Comparison of ENCODE assay signal across 8 cellular contexts in genomic region chr10:102643346-102644065, GRCh38. TPM values are rescaled to one million over a fixed set of nuclear protein-coding genes. Genes with fewer than 3 reads are reported as not detected.
A peak's percentile ranks its signal among the peaks of the same experiment; 100 is the strongest.
DNase-seq lines count a peak whose midpoint lies in the region; ATAC-seq and TF ChIP-seq lines count a peak whose summit lies in the region.

No MANE protein-coding gene starts in this region.

- H3K4me1 ChIP-seq in ascending aorta (peaks cover 15 to 22% of the 10 kb centered on the region in 2 donors), right atrium auricular region (peaks cover 0 to 33% of the 10 kb centered on the region in 2 donors)

- no peak for ATAC-seq in HG02763 (IDR thresholded peaks at IDR 0.05; ENCODE audit: unreplicated experiment)
- ATAC-seq in GM19324 (IDR thresholded peaks at IDR 0.05; ENCODE audit: low FRiP score, unreplicated experiment): no peak

- intact Hi-C loops in ascending aorta (cut with DNase I): loop anchor here (1.0 to 10.0 kb wide), 4 partner anchors 41 to 1639 kb away; partner anchors contain the start of gene ACTR1A

- H3K9me3 ChIP-seq in ascending aorta (no peaks in the 10 kb centered on the region), right atrium auricular region (no peaks in the 10 kb centered on the region)

- H3K27ac ChIP-seq in ascending aorta: peak overlapping the region; percentile 98
- H3K27ac ChIP-seq in right atrium auricular region: peak overlapping the region; percentile 98 to 100

- no peak for TF ChIP-seq RAD21 in Ishikawa (IDR thresholded peaks at IDR 0.05; ENCODE audit: low read depth)

- TF ChIP-seq CTCF in ascending aorta (IDR thresholded peaks at IDR 0.05) (no peak), right atrium auricular region (IDR thresholded peaks at IDR 0.05) (no peak)

- peak overlapping the region; percentile 97 for H3K4me3 ChIP-seq in ascending aorta
- peak overlapping the region; percentile 88 to 95 for H3K4me3 ChIP-seq in right atrium auricular region

- H3K27me3 ChIP-seq in ascending aorta: no peaks in the 10 kb centered on the region
- no peaks in the 10 kb centered on the region for H3K27me3 ChIP-seq in right atrium auricular region

- in situ Hi-C loops in SK-MEL-5 (cut with HindIII; ENCODE audit: low pct_unique_long_range_greater_than_20kb, low sequenced_read_pairs): no loop called here

- DNase-seq in EL (peak; percentile 77), SK-MEL-5 (ENCODE audit: low read depth, low spot score) (peak; percentile 58), ascending aorta (ENCODE audit: low spot score in 2 of 2) (peak in 1 of 2 donors; percentile 85), right atrium auricular region (ENCODE audit: low spot score) (no peak), pons (ENCODE audit: low spot score) (peak; percentile 86)

- H3K36me3 ChIP-seq in ascending aorta (no peaks in the 10 kb centered on the region), right atrium auricular region (no peaks in the 10 kb centered on the region)

- TF ChIP-seq EP300 in Ishikawa (IDR thresholded peaks at IDR 0.05; ENCODE audit: borderline replicate concordance): 0 out of 2 replicates have a peak, but pooled peaks have one; percentile 5

TF ChIP-seq in Ishikawa, 13 proteins besides CTCF, POLR2A, EP300 and RAD21:
- TF ChIP-seq ZBTB7A (IDR thresholded peaks at IDR 0.05; ENCODE audit: low read depth) (peak; percentile 88), YY1 (IDR thresholded peaks at IDR 0.05; ENCODE audit: low read depth) (peak; percentile 60), NFIC (IDR thresholded peaks at IDR 0.05) (no peak), EGR1 (IDR thresholded peaks at IDR 0.05) (no peak; the same call in 1 of the 2 replicates), TCF12 (IDR thresholded peaks at IDR 0.05; ENCODE audit: low read depth) (peak; percentile 6; the same call in 1 of the 2 replicates), TAF1 (IDR thresholded peaks at IDR 0.05; ENCODE audit: low read depth) (peak; percentile 17; the same call in 1 of the 2 replicates)
TF ChIP-seq in Ishikawa: peak in this region for 4.

RNA-seq across cellular contexts. Expression of gene TRIM8, which starts 0.8 kb away (rescaled TPM):
- total RNA-seq in SK-MEL-5 (2014; rRNA removed; shearing (Covaris generic)): 11.7 and 21.6 TPM in 2 replicates
- 40.8 and 42.8 TPM in 2 replicates for polyA plus RNA-seq in SK-MEL-5 (2015; cell fraction: cytosol; rRNA removed)
- polyA plus RNA-seq in SK-MEL-5 (2015; cell fraction: nucleus; rRNA removed): 13.8 and 15.5 TPM in 2 replicates
- 216 TPM for total RNA-seq in ascending aorta
- total RNA-seq in right atrium auricular region: 100 to 1,000 TPM; 106 to 125 TPM
